Comparison of ENCODE assay signal across 17 cellular contexts in genomic region chr18:32754508-32755263, GRCh38. TPM values are rescaled to one million over a fixed set of nuclear protein-coding genes. Genes with fewer than 3 reads are reported as not detected.
"Had no signal": no experiment of that assay in that cellular context is flagged by ENCODE, and none has a peak within 500 bp of the region (broad histone marks: within the 10 kb centered on the region; RNA-seq: fewer than 3 reads in every experiment).

No MANE protein-coding gene starts in this region.

- H3K27ac Mint-ChIP-seq: activated CD8-positive, alpha-beta memory T cell treated with anti-CD3 and anti-CD28 coated beads, Interleukin-2, amount 10 ng/mL, durations not matched to agents 7 days and 5 days; natural killer cell treated with Interleukin-12 subunit alpha and Interleukin-12 subunit beta and Interleukin-15 and Interleukin-18, amount 100 ng/mL, for 72 hours had no signal

- H3K36me3 ChIP-seq: colonic mucosa, prostate gland, transverse colon had no signal

- H3K4me3 Mint-ChIP-seq: activated CD8-positive, alpha-beta memory T cell treated with anti-CD3 and anti-CD28 coated beads, Interleukin-2, amount 10 ng/mL, durations not matched to agents 7 days and 5 days; natural killer cell treated with Interleukin-12 subunit alpha and Interleukin-12 subunit beta and Interleukin-15 and Interleukin-18, amount 100 ng/mL, for 72 hours had no signal

- H3K27me3 ChIP-seq: colonic mucosa, transverse colon had no signal

- ATAC-seq: activated CD8-positive, alpha-beta memory T cell treated with anti-CD3 and anti-CD28 coated beads, Interleukin-2, amount 10 ng/mL, durations not matched to agents 7 days and 5 days; esophagus mucosa; left ventricle myocardium superior; natural killer cell treated with Interleukin-12 subunit alpha and Interleukin-12 subunit beta and Interleukin-15 and Interleukin-18, amount 100 ng/mL, for 72 hours; right cardiac atrium had no signal

- H3K9me3 ChIP-seq: colonic mucosa, prostate gland, transverse colon had no signal

- H3K27me3 Mint-ChIP-seq: natural killer cell treated with Interleukin-12 subunit alpha and Interleukin-12 subunit beta and Interleukin-15 and Interleukin-18, amount 100 ng/mL, for 72 hours had no signal

- H3K36me3 Mint-ChIP-seq: activated CD8-positive, alpha-beta memory T cell treated with anti-CD3 and anti-CD28 coated beads, Interleukin-2, amount 10 ng/mL, durations not matched to agents 7 days and 5 days; natural killer cell treated with Interleukin-12 subunit alpha and Interleukin-12 subunit beta and Interleukin-15 and Interleukin-18, amount 100 ng/mL, for 72 hours had no signal

- H3K4me1 Mint-ChIP-seq: activated CD8-positive, alpha-beta memory T cell treated with anti-CD3 and anti-CD28 coated beads, Interleukin-2, amount 10 ng/mL, durations not matched to agents 7 days and 5 days had no signal

- H3K27ac ChIP-seq: colonic mucosa, prostate gland, skin epidermis, transverse colon had no signal

- H3K4me1 ChIP-seq: colonic mucosa, prostate gland, transverse colon had no signal

- H3K4me3 ChIP-seq: colonic mucosa, prostate gland, skin epidermis, transverse colon had no signal

- DNase-seq: activated CD4-positive, alpha-beta T cell treated with anti-CD3 and anti-CD28 coated beads for 1 hour; activated CD4-positive, alpha-beta T cell treated with anti-CD3 and anti-CD28 coated beads, Interleukin-2, amount 50 U/mL, for 48 hours; activated CD8-positive, alpha-beta memory T cell treated with anti-CD3 and anti-CD28 coated beads, Interleukin-2, amount 10 ng/mL, durations not matched to agents 7 days and 5 days; activated naive CD4-positive, alpha-beta T cell treated with anti-CD3 and anti-CD28 coated beads, Interleukin-2, amount 50 U/mL, for 16 hours; activated T-cell treated with anti-CD3 and anti-CD28 coated beads, Interleukin-2, amount 50 U/mL, for 1 hour; colonic mucosa; left ventricle myocardium superior; right cardiac atrium; stimulated activated CD4-positive, alpha-beta T cell treated with anti-CD3 and anti-CD28 coated beads, Interleukin-15, amount 100 ng/mL, for 24 hours; stimulated activated CD4-positive, alpha-beta T cell treated with anti-CD3 and anti-CD28 coated beads, Interleukin-4, amount 100 ng/mL, for 1 hour; stimulated activated naive CD4-positive, alpha-beta T cell treated with Interleukin-2 at 50 U/mL for 16 hours; T-helper 1 cell; transverse colon had no signal

RNA-seq across cellular contexts. Expression of gene KLHL14, which starts 18.1 kb away (rescaled TPM):
- total RNA-seq: activated CD8-positive, alpha-beta memory T cell treated with anti-CD3 and anti-CD28 coated beads, Interleukin-2, amount 10 ng/mL, durations not matched to agents 7 days and 5 days had no signal
